ENCODE assay signal across 1 cellular context in the genomic region with DNA sequence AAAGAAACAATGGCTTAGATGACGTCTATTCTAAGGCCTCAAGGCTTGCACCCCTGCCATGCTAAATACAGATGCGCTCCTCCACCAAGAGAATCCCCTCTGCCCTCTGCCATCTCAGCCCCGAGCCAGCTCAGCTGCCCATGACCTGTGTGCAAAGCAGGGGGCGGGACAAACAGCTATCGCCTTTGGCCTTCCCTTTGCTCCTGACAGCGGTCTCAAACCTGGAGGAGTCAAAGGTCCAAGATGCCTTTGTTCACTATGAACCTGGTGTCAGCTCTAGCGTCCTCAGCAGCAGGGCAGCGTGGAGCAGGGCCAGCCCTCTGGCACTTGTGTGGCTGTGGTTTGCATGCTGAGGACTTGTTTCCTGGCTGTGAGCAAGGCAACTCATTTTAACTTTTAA.
TF ChIP-seq lines count a peak whose summit lies in the region.

No MANE protein-coding gene starts in this region.

TF ChIP-seq in HepG2, 621 proteins besides CTCF, POLR2A, EP300 and RAD21 (continued from another document and continues in another):
- TF ChIP-seq, protein P1, sequence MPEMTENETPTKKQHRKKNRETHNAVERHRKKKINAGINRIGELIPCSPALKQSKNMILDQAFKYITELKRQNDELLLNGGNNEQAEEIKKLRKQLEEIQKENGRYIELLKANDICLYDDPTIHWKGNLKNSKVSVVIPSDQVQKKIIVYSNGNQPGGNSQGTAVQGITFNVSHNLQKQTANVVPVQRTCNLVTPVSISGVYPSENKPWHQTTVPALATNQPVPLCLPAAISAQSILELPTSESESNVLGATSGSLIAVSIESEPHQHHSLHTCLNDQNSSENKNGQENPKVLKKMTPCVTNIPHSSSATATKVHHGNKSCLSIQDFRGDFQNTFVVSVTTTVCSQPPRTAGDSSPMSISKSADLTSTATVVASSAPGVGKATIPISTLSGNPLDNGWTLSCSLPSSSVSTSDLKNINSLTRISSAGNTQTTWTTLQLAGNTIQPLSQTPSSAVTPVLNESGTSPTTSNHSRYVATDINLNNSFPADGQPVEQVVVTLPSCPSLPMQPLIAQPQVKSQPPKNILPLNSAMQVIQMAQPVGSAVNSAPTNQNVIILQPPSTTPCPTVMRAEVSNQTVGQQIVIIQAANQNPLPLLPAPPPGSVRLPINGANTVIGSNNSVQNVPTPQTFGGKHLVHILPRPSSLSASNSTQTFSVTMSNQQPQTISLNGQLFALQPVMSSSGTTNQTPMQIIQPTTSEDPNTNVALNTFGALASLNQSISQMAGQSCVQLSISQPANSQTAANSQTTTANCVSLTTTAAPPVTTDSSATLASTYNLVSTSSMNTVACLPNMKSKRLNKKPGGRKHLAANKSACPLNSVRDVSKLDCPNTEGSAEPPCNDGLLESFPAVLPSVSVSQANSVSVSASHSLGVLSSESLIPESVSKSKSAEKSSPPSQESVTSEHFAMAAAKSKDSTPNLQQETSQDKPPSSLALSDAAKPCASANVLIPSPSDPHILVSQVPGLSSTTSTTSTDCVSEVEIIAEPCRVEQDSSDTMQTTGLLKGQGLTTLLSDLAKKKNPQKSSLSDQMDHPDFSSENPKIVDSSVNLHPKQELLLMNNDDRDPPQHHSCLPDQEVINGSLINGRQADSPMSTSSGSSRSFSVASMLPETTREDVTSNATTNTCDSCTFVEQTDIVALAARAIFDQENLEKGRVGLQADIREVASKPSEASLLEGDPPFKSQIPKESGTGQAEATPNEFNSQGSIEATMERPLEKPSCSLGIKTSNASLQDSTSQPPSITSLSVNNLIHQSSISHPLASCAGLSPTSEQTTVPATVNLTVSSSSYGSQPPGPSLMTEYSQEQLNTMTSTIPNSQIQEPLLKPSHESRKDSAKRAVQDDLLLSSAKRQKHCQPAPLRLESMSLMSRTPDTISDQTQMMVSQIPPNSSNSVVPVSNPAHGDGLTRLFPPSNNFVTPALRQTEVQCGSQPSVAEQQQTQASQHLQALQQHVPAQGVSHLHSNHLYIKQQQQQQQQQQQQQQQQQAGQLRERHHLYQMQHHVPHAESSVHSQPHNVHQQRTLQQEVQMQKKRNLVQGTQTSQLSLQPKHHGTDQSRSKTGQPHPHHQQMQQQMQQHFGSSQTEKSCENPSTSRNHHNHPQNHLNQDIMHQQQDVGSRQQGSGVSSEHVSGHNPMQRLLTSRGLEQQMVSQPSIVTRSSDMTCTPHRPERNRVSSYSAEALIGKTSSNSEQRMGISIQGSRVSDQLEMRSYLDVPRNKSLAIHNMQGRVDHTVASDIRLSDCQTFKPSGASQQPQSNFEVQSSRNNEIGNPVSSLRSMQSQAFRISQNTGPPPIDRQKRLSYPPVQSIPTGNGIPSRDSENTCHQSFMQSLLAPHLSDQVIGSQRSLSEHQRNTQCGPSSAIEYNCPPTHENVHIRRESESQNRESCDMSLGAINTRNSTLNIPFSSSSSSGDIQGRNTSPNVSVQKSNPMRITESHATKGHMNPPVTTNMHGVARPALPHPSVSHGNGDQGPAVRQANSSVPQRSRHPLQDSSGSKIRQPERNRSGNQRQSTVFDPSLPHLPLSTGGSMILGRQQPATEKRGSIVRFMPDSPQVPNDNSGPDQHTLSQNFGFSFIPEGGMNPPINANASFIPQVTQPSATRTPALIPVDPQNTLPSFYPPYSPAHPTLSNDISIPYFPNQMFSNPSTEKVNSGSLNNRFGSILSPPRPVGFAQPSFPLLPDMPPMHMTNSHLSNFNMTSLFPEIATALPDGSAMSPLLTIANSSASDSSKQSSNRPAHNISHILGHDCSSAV (CRISPR knock-in tag; IDR thresholded peaks at IDR 0.05; ENCODE audit: borderline replicate concordance) = no peak
- TF ChIP-seq ZNF709 (CRISPR knock-in tag; IDR thresholded peaks at IDR 0.05) = no peak
- TF ChIP-seq AKNA (CRISPR knock-in tag; IDR thresholded peaks at IDR 0.05; ENCODE audit: borderline replicate concordance) = no peak
- TF ChIP-seq ZNF256 (CRISPR knock-in tag; conservative IDR thresholded peaks at IDR 0.05) = no peak
- TF ChIP-seq ZNF678 (CRISPR knock-in tag; IDR thresholded peaks at IDR 0.05) = no peak
- no peak for TF ChIP-seq ZNF749 (CRISPR knock-in tag; IDR thresholded peaks at IDR 0.05; ENCODE audit: borderline replicate concordance)
- 0 out of 2 replicates have a peak, but pooled peaks have one; percentile 29 for TF ChIP-seq SP4 (CRISPR knock-in tag; IDR thresholded peaks at IDR 0.05)
- TF ChIP-seq, protein P2, sequence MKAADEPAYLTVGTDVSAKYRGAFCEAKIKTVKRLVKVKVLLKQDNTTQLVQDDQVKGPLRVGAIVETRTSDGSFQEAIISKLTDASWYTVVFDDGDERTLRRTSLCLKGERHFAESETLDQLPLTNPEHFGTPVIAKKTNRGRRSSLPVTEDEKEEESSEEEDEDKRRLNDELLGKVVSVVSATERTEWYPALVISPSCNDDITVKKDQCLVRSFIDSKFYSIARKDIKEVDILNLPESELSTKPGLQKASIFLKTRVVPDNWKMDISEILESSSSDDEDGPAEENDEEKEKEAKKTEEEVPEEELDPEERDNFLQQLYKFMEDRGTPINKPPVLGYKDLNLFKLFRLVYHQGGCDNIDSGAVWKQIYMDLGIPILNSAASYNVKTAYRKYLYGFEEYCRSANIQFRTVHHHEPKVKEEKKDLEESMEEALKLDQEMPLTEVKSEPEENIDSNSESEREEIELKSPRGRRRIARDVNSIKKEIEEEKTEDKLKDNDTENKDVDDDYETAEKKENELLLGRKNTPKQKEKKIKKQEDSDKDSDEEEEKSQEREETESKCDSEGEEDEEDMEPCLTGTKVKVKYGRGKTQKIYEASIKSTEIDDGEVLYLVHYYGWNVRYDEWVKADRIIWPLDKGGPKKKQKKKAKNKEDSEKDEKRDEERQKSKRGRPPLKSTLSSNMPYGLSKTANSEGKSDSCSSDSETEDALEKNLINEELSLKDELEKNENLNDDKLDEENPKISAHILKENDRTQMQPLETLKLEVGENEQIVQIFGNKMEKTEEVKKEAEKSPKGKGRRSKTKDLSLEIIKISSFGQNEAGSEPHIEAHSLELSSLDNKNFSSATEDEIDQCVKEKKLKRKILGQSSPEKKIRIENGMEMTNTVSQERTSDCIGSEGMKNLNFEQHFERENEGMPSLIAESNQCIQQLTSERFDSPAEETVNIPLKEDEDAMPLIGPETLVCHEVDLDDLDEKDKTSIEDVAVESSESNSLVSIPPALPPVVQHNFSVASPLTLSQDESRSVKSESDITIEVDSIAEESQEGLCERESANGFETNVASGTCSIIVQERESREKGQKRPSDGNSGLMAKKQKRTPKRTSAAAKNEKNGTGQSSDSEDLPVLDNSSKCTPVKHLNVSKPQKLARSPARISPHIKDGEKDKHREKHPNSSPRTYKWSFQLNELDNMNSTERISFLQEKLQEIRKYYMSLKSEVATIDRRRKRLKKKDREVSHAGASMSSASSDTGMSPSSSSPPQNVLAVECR (CRISPR knock-in tag; IDR thresholded peaks at IDR 0.05; ENCODE audit: borderline replicate concordance) = no peak; the same call in 1 of the 2 replicates
- no peak for TF ChIP-seq THAP9 (CRISPR knock-in tag; IDR thresholded peaks at IDR 0.05; ENCODE audit: borderline replicate concordance)
- no peak for TF ChIP-seq ZFP62 (CRISPR knock-in tag; IDR thresholded peaks at IDR 0.05)
- TF ChIP-seq ZBTB21 (CRISPR knock-in tag; IDR thresholded peaks at IDR 0.05) = no peak
- no peak for TF ChIP-seq HMG20A (CRISPR knock-in tag; IDR thresholded peaks at IDR 0.05; ENCODE audit: borderline replicate concordance)
- TF ChIP-seq ZNF577 (CRISPR knock-in tag; IDR thresholded peaks at IDR 0.05; ENCODE audit: borderline replicate concordance, low read depth) = no peak
- no peak for TF ChIP-seq ZNF607 (CRISPR knock-in tag; IDR thresholded peaks at IDR 0.05; ENCODE audit: borderline replicate concordance)
- no peak for TF ChIP-seq ZNF343 (CRISPR knock-in tag; IDR thresholded peaks at IDR 0.05)
- TF ChIP-seq ZNF207 (IDR thresholded peaks at IDR 0.05; ENCODE audit: borderline replicate concordance) = no peak
- no peak for TF ChIP-seq IKZF1 (IDR thresholded peaks at IDR 0.05)
- TF ChIP-seq, protein P3, sequence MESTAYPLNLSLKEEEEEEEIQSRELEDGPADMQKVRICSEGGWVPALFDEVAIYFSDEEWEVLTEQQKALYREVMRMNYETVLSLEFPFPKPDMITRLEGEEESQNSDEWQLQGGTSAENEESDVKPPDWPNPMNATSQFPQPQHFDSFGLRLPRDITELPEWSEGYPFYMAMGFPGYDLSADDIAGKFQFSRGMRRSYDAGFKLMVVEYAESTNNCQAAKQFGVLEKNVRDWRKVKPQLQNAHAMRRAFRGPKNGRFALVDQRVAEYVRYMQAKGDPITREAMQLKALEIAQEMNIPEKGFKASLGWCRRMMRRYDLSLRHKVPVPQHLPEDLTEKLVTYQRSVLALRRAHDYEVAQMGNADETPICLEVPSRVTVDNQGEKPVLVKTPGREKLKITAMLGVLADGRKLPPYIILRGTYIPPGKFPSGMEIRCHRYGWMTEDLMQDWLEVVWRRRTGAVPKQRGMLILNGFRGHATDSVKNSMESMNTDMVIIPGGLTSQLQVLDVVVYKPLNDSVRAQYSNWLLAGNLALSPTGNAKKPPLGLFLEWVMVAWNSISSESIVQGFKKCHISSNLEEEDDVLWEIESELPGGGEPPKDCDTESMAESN (CRISPR knock-in tag; conservative IDR thresholded peaks at IDR 0.05) = no peak
- TF ChIP-seq, protein P4, sequence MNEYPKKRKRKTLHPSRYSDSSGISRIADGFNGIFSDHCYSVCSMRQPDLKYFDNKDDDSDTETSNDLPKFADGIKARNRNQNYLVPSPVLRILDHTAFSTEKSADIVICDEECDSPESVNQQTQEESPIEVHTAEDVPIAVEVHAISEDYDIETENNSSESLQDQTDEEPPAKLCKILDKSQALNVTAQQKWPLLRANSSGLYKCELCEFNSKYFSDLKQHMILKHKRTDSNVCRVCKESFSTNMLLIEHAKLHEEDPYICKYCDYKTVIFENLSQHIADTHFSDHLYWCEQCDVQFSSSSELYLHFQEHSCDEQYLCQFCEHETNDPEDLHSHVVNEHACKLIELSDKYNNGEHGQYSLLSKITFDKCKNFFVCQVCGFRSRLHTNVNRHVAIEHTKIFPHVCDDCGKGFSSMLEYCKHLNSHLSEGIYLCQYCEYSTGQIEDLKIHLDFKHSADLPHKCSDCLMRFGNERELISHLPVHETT (CRISPR knock-in tag; conservative IDR thresholded peaks at IDR 0.05) = no peak
- TF ChIP-seq ZNF713 (CRISPR knock-in tag; IDR thresholded peaks at IDR 0.05) = no peak
- 0 out of 2 replicates have a peak, but pooled peaks have one; percentile 12 for TF ChIP-seq ZNF263 (CRISPR knock-in tag; IDR thresholded peaks at IDR 0.05)
- TF ChIP-seq, protein P5, sequence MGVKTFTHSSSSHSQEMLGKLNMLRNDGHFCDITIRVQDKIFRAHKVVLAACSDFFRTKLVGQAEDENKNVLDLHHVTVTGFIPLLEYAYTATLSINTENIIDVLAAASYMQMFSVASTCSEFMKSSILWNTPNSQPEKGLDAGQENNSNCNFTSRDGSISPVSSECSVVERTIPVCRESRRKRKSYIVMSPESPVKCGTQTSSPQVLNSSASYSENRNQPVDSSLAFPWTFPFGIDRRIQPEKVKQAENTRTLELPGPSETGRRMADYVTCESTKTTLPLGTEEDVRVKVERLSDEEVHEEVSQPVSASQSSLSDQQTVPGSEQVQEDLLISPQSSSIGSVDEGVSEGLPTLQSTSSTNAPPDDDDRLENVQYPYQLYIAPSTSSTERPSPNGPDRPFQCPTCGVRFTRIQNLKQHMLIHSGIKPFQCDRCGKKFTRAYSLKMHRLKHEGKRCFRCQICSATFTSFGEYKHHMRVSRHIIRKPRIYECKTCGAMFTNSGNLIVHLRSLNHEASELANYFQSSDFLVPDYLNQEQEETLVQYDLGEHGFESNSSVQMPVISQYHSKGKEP (CRISPR knock-in tag; IDR thresholded peaks at IDR 0.05) = no peak
- no peak for TF ChIP-seq ZNF430 (CRISPR knock-in tag; IDR thresholded peaks at IDR 0.05)
- TF ChIP-seq ZMAT3 (CRISPR knock-in tag; conservative IDR thresholded peaks at IDR 0.05) = no peak
